ENCODE assay signal across 15 cellular contexts in genomic region chr19:12936582-12936981, GRCh38. TPM values are rescaled to one million over a fixed set of nuclear protein-coding genes. Genes with fewer than 3 reads are reported as not detected.
DNase-seq lines count a peak whose midpoint lies in the region; ATAC-seq, FAIRE-seq and TF ChIP-seq lines count a peak whose summit lies in the region.
"Had no signal": no experiment of that assay in that cellular context is flagged by ENCODE, and none has a peak within 500 bp of the region (broad histone marks: within the 10 kb centered on the region; RNA-seq: fewer than 3 reads in every experiment).

No MANE protein-coding gene starts in this region.

- DNase-seq in activated naive CD8-positive, alpha-beta T cell treated with anti-CD3 and anti-CD28 coated beads, Interleukin-2, amount 50 U/mL, for 24 hours = no peak
- DNase-seq in NCI-H2029 treated with DMSO at 0.1 percent for 48 hours (lab: John Stamatoyannopoulos, UW) = peak; percentile 23
- no peak for DNase-seq in GM12878 (ENCODE audit: low read depth, low spot score)
- DNase-seq in suprapubic skin (ENCODE audit: low spot score in 2 of 2) = no peak
- no peak for DNase-seq in NCI-H524 (lab: John Stamatoyannopoulos, UW)
- DNase-seq in dorsolateral prefrontal cortex = no peak
- DNase-seq: activated effector memory CD4-positive, alpha-beta T cell treated with Interleukin-2 at 50 U/mL for 16 hours; NCI-H510A treated with DMSO at 0.1 percent for 48 hours had no signal

- no peaks in the 10 kb centered on the region for H3K9me3 Mint-ChIP-seq in activated naive CD8-positive, alpha-beta T cell (ENCODE audit: low read depth)
- H3K9me3 Mint-ChIP-seq in activated naive CD8-positive, alpha-beta T cell treated with anti-CD3 and anti-CD28 coated beads, Interleukin-2, amount 50 U/mL, for 24 hours = no peaks in the 10 kb centered on the region

- SMC1A ChIA-PET in GM12878 (lab: Charles Lee; ENCODE audit: uncharacterized antibody, unreplicated experiment) = interaction anchor here (1.8 kb wide), 1 partner anchor 17 kb away, joined by 9 read pairs; no protein-coding TSS in a partner anchor

- H2AFZ ChIP-seq in GM12878 (ENCODE audit: control insufficient read depth, low read depth, low read length) = peak overlapping the region; percentile 81

- H3K27me3 ChIP-seq in GM12878 (replicated peaks in 1 of 2; ENCODE audit: control insufficient read depth in 2 of 2, insufficient read depth in 2 of 2, low read length in 1 of 2) (no peaks in the 10 kb centered on the region), suprapubic skin (no peaks in the 10 kb centered on the region), dorsolateral prefrontal cortex (no peaks in the 10 kb centered on the region)
- H3K27me3 ChIP-seq: hepatocyte, left lung, SJCRH30 had no signal

- peaks cover 12% of the 10 kb centered on the region; the same call in 1 of the 2 replicates for H4K20me1 ChIP-seq in GM12878 (ENCODE audit: control insufficient read depth, insufficient read depth)

- POLR2A ChIA-PET in GM12878 (lab: Charles Lee) = interaction anchor here (1.0 to 3.1 kb wide), 5 partner anchors 8 to 51 kb away, joined by 3 to 11 read pairs (median 6); partner anchors contain the start of gene RAD23A

- H3K9ac ChIP-seq in GM12878 (ENCODE audit: control insufficient read depth, insufficient read depth, low read length) = peak overlapping the region; percentile 16; the same call in 1 of the 2 replicates

- H3K4me3 ChIP-seq in GM12878 (no peak overlapping the region), suprapubic skin (no peak overlapping the region), dorsolateral prefrontal cortex (no peak overlapping the region)
- H3K4me3 ChIP-seq: hepatocyte had no signal

- peaks cover 17% of the 10 kb centered on the region for H3K36me3 Mint-ChIP-seq in activated naive CD8-positive, alpha-beta T cell
- peaks cover 47% of the 10 kb centered on the region for H3K36me3 Mint-ChIP-seq in activated naive CD8-positive, alpha-beta T cell treated with anti-CD3 and anti-CD28 coated beads, Interleukin-2, amount 50 U/mL, for 24 hours (ENCODE audit: low read depth)

- TF ChIP-seq CTCF in GM12878 (IDR thresholded peaks at IDR 0.05 in 2 of 3, conservative IDR thresholded peaks at IDR 0.05 in 1 of 3; ENCODE audit: control insufficient read depth in 2 of 3, extremely low read depth in 1 of 3, insufficient read depth in 1 of 3, low read depth in 3 of 3, low read length in 3 of 3) (no peak), suprapubic skin (IDR thresholded peaks at IDR 0.05) (no peak), dorsolateral prefrontal cortex (IDR thresholded peaks at IDR 0.05 in 54 of 56, conservative IDR thresholded peaks at IDR 0.05 in 2 of 56; ENCODE audit: low read depth in 1 of 56, partially characterized antibody in 56 of 56) (no peak)

- in situ Hi-C loops in GM12878 (cut with MboI) = no loop called here

- CTCF ChIA-PET in GM12878 (lab: Yijun Ruan, JAX) = interaction anchor here (1.4 to 1.6 kb wide), 2 partner anchors 29 to 52 kb away, joined by 8 to 9 read pairs; no protein-coding TSS in a partner anchor

- H3K36me3 ChIP-seq in GM12878 (ENCODE audit: control insufficient read depth in 2 of 2, insufficient read depth in 2 of 2, low read length in 1 of 2) (peaks cover 13 to 24% of the 10 kb centered on the region in 2 experiments), suprapubic skin (peaks cover 19% of the 10 kb centered on the region)

- no peak for TF ChIP-seq POLR2A in GM12878 (IDR thresholded peaks at IDR 0.05; ENCODE audit: low read depth, low read length)
- no peak for TF ChIP-seq POLR2A in suprapubic skin (IDR thresholded peaks at IDR 0.05)

- WGBS in GM12878 (ENCODE audit: insufficient coverage, insufficient replicate concordance, low lambda C conversion rate, missing lambda C conversion rate) = 55% methylated on average over 7 of the region's 7 CpGs
- 61% methylated on average over 7 of the region's 7 CpGs for WGBS in suprapubic skin

- ATAC-seq in activated naive CD8-positive, alpha-beta T cell treated with anti-CD3 and anti-CD28 coated beads, Interleukin-2, amount 50 U/mL, for 24 hours = no peak
- ATAC-seq in GM12878 (no peak), GM21619 (IDR thresholded peaks at IDR 0.05; ENCODE audit: unreplicated experiment) (no peak)
- ATAC-seq: left lung had no signal

- peaks cover 53% of the 10 kb centered on the region for H3K4me1 Mint-ChIP-seq in activated naive CD8-positive, alpha-beta T cell (ENCODE audit: low read depth)
- peaks cover 65% of the 10 kb centered on the region for H3K4me1 Mint-ChIP-seq in activated naive CD8-positive, alpha-beta T cell treated with anti-CD3 and anti-CD28 coated beads, Interleukin-2, amount 50 U/mL, for 24 hours

- H3K4me2 ChIP-seq in GM12878 (ENCODE audit: control insufficient read depth, insufficient read depth) = peak overlapping the region; percentile 100

- H3K27ac ChIP-seq in GM12878 (ENCODE audit: control insufficient read depth, insufficient read depth) = peak overlapping the region; percentile 89
- H3K27ac ChIP-seq in suprapubic skin = no peak overlapping the region
- H3K27ac ChIP-seq in dorsolateral prefrontal cortex = no peak overlapping the region
- H3K27ac ChIP-seq: epithelial cell of prostate, hepatocyte had no signal

- BruUV-seq in GM12878 (replicated peaks; lab: Mats Ljungman, UMichigan) = no TSS peak

- no peak for FAIRE-seq in GM12878 (lab: Jason Lieb, UNC)

- H3K9me3 ChIP-seq in GM12878 (replicated peaks; ENCODE audit: control insufficient read depth, insufficient read depth, low read length) = no peaks in the 10 kb centered on the region
- H3K9me3 ChIP-seq in suprapubic skin = no peaks in the 10 kb centered on the region
- H3K9me3 ChIP-seq: left lung, SJCRH30 had no signal

- H3K79me2 ChIP-seq in GM12878 (ENCODE audit: control insufficient read depth, insufficient read depth, low read length) = peaks cover 52% of the 10 kb centered on the region

- no peak for TF ChIP-seq RAD21 in GM12878 (IDR thresholded peaks at IDR 0.05; ENCODE audit: insufficient read depth, low read depth, low read length)

- peak overlapping the region; percentile 40 for H3K4me3 Mint-ChIP-seq in activated naive CD8-positive, alpha-beta T cell
- H3K4me3 Mint-ChIP-seq in activated naive CD8-positive, alpha-beta T cell treated with anti-CD3 and anti-CD28 coated beads, Interleukin-2, amount 50 U/mL, for 24 hours = no peak overlapping the region

- peak overlapping the region; percentile 22 for H3K27ac Mint-ChIP-seq in activated naive CD8-positive, alpha-beta T cell
- H3K27ac Mint-ChIP-seq in activated naive CD8-positive, alpha-beta T cell treated with anti-CD3 and anti-CD28 coated beads, Interleukin-2, amount 50 U/mL, for 24 hours = no peak overlapping the region

- peaks cover 34% of the 10 kb centered on the region for H3K4me1 ChIP-seq in GM12878 (ENCODE audit: control insufficient read depth, insufficient read depth, low read length)
- peaks cover 55% of the 10 kb centered on the region for H3K4me1 ChIP-seq in suprapubic skin

- intact Hi-C loops in GM12878 (cut with micrococcal nuclease; ENCODE audit: unreplicated experiment) = loop anchor here (5.0 kb wide), 1 partner anchor 149 kb away; no protein-coding TSS in a partner anchor
- intact Hi-C loops in dorsolateral prefrontal cortex (cut with DNase I) = loop anchor here in 1 of 2 donors (10.0 kb wide), 1 partner anchor 132 kb away; the partner anchor contains the start of genes PRDX2, RNASEH2A and THSD8

- RAD21 ChIA-PET in GM12878 (lab: Charles Lee; ENCODE audit: unreplicated experiment) = interaction anchor here (1.7 to 1.8 kb wide), 2 partner anchors 29 to 36 kb away, joined by 5 to 8 read pairs; no protein-coding TSS in a partner anchor

- no peaks in the 10 kb centered on the region for H3K27me3 Mint-ChIP-seq in activated naive CD8-positive, alpha-beta T cell
- H3K27me3 Mint-ChIP-seq in activated naive CD8-positive, alpha-beta T cell treated with anti-CD3 and anti-CD28 coated beads, Interleukin-2, amount 50 U/mL, for 24 hours = no peaks in the 10 kb centered on the region

- TF ChIP-seq EP300 in GM12878 (IDR thresholded peaks at IDR 0.05; ENCODE audit: borderline replicate concordance in 1 of 2, control insufficient read depth in 1 of 2, low read depth in 2 of 2, low read length in 2 of 2) (no peak), suprapubic skin (IDR thresholded peaks at IDR 0.05) (no peak)

RNA-seq across cellular contexts. Expression of gene CALR, which starts 1.8 kb away (rescaled TPM):
- total RNA-seq in GM12878 (2013; cell fraction: nucleolus; rRNA removed) = 351 and 375 TPM in 2 replicates
- 824 and 916 TPM in 2 replicates for total RNA-seq in GM12878 (2014; rRNA removed)
- total RNA-seq in GM12878 (2014; rRNA removed; fragmentation: Illumina TruSeq; extraction: Trizol) = 719 and 809 TPM in 2 replicates
- total RNA-seq in GM12878 (2021) = 891 and 983 TPM in 2 replicates
- 350 TPM for polyA plus RNA-seq in GM12878 (2011; ENCODE audit: low read depth)
- polyA plus RNA-seq in GM12878 (2011; rRNA removed) = 360 and 518 TPM in 2 replicates
- 446 and 500 TPM in 2 replicates for polyA plus RNA-seq in GM12878 (2011; cell fraction: cytosol; rRNA removed)
- polyA plus RNA-seq in GM12878 (2011; cell fraction: nucleus; rRNA removed) = 301 and 348 TPM in 2 replicates
- 611 and 859 TPM in 2 replicates for polyA plus RNA-seq in GM12878 (2012)
- 690 and 703 TPM in 2 replicates for polyA plus RNA-seq in GM12878 (2014; fragmentation: Illumina TruSeq; extraction: Trizol)
- 100 to 1,000 TPM; 202 to 216 TPM for polyA plus RNA-seq in GM12878 (2014; fragmentation: Nextera tagmentation; extraction: Ambion mirVana)
- 685 and 856 TPM in 2 replicates for polyA plus RNA-seq in GM12878 (2014; rRNA removed)
- polyA plus RNA-seq in GM12878 (2016; fragmentation: Nextera tagmentation; extraction: Ambion mirVana) = 1,000 to 10,000 TPM; 1,394 to 1,451 TPM
- polyA minus RNA-seq in GM12878 (2011; rRNA and poly(A)+ RNA removed) = 519 and 607 TPM in 2 replicates
- 268 and 328 TPM in 2 replicates for polyA minus RNA-seq in GM12878 (2011; cell fraction: cytosol; rRNA and poly(A)+ RNA removed)
- 136 and 245 TPM in 2 replicates for polyA minus RNA-seq in GM12878 (2011; cell fraction: nucleus; rRNA and poly(A)+ RNA removed)
- total RNA-seq in suprapubic skin = 100 to 1,000 TPM; 131 to 285 (median 237) TPM
- 100 to 1,000 TPM; 148 to 544 (median 264) TPM for total RNA-seq in dorsolateral prefrontal cortex

RNA-seq across cellular contexts. Expression of gene FARSA, which starts 3.1 kb away (rescaled TPM):
- 43.5 and 51.5 TPM in 2 replicates for total RNA-seq in GM12878 (2013; cell fraction: nucleolus; rRNA removed)
- total RNA-seq in GM12878 (2014; rRNA removed) (120 and 148 TPM in 2 replicates), GM12878 (2014; rRNA removed; fragmentation: Illumina TruSeq; extraction: Trizol) (30.4 and 36.4 TPM in 2 replicates), GM12878 (2021) (126 and 141 TPM in 2 replicates), suprapubic skin (10 to 100 TPM; 49.0 to 60.6 (median 50.9) TPM), dorsolateral prefrontal cortex (100 to 1,000 TPM in 8 of 120 experiments, 10 to 100 TPM in 112; 51.3 to 110 (median 81.3) TPM)
- polyA plus RNA-seq in GM12878 (2011; ENCODE audit: low read depth) = 26.0 TPM
- polyA plus RNA-seq in GM12878 (2011; rRNA removed) (7.2 and 32.5 TPM in 2 replicates), GM12878 (2014; fragmentation: Illumina TruSeq; extraction: Trizol) (11.7 and 67.9 TPM in 2 replicates), GM12878 (2014; fragmentation: Nextera tagmentation; extraction: Ambion mirVana) (10 to 100 TPM; 20.3 to 37.5 TPM), GM12878 (2014; rRNA removed) (85.0 and 107 TPM in 2 replicates), GM12878 (2016; fragmentation: Nextera tagmentation; extraction: Ambion mirVana) (100 to 1,000 TPM; 192 to 212 TPM)
- 43.1 and 59.6 TPM in 2 replicates for polyA plus RNA-seq in GM12878 (2011; cell fraction: cytosol; rRNA removed)
- 129 and 203 TPM in 2 replicates for polyA plus RNA-seq in GM12878 (2011; cell fraction: nucleus; rRNA removed)
- polyA plus RNA-seq in GM12878 (2012) = 60.5 and 69.8 TPM in 2 replicates
- polyA minus RNA-seq in GM12878 (2011; rRNA and poly(A)+ RNA removed) = 19.9 and 27.5 TPM in 2 replicates
- polyA minus RNA-seq in GM12878 (2011; cell fraction: cytosol; rRNA and poly(A)+ RNA removed) = 19.4 and 19.6 TPM in 2 replicates
- polyA minus RNA-seq in GM12878 (2011; cell fraction: nucleus; rRNA and poly(A)+ RNA removed) = 18.5 and 34.9 TPM in 2 replicates

RNA-seq across cellular contexts. Expression of gene RAD23A, which starts 9.1 kb away (rescaled TPM):
- 44.3 and 50.3 TPM in 2 replicates for total RNA-seq in GM12878 (2013; cell fraction: nucleolus; rRNA removed)
- total RNA-seq in GM12878 (2014; rRNA removed) = 158 TPM in 2 replicates
- 84.3 and 95.4 TPM in 2 replicates for total RNA-seq in GM12878 (2014; rRNA removed; fragmentation: Illumina TruSeq; extraction: Trizol)
- total RNA-seq in GM12878 (2021) = 133 and 138 TPM in 2 replicates
- 41.1 TPM for polyA plus RNA-seq in GM12878 (2011; ENCODE audit: low read depth)
- 23.1 and 37.9 TPM in 2 replicates for polyA plus RNA-seq in GM12878 (2011; rRNA removed)
- polyA plus RNA-seq in GM12878 (2011; cell fraction: cytosol; rRNA removed) = 103 and 123 TPM in 2 replicates
- 73.1 and 88.3 TPM in 2 replicates for polyA plus RNA-seq in GM12878 (2011; cell fraction: nucleus; rRNA removed)
- polyA plus RNA-seq in GM12878 (2012) = 119 and 125 TPM in 2 replicates
- polyA plus RNA-seq in GM12878 (2014; fragmentation: Illumina TruSeq; extraction: Trizol) = 70.5 and 104 TPM in 2 replicates
- polyA plus RNA-seq in GM12878 (2014; fragmentation: Nextera tagmentation; extraction: Ambion mirVana) = 10 to 100 TPM in 1 of 2 experiments, 1 to 10 TPM in 1; 8.8 to 33.5 TPM
- polyA plus RNA-seq in GM12878 (2014; rRNA removed) = 135 and 153 TPM in 2 replicates
- 100 to 1,000 TPM; 196 to 198 TPM for polyA plus RNA-seq in GM12878 (2016; fragmentation: Nextera tagmentation; extraction: Ambion mirVana)
- polyA minus RNA-seq in GM12878 (2011; rRNA and poly(A)+ RNA removed) = 38.4 and 68.4 TPM in 2 replicates
- 66.6 and 75.7 TPM in 2 replicates for polyA minus RNA-seq in GM12878 (2011; cell fraction: cytosol; rRNA and poly(A)+ RNA removed)
- polyA minus RNA-seq in GM12878 (2011; cell fraction: nucleus; rRNA and poly(A)+ RNA removed) = 13.5 and 29.3 TPM in 2 replicates
- total RNA-seq in suprapubic skin = 100 to 1,000 TPM in 3 of 4 donors, 10 to 100 TPM in 1; 95.4 to 120 (median 109) TPM
- total RNA-seq in dorsolateral prefrontal cortex = 100 to 1,000 TPM in 46 of 120 experiments, 10 to 100 TPM in 74; 61.4 to 130 (median 95.7) TPM

RNA-seq across cellular contexts. Expression of gene SYCE2, which starts 17.5 kb away (rescaled TPM):
- not detected in 2 replicates for total RNA-seq in GM12878 (2013; cell fraction: nucleolus; rRNA removed)
- 0.62 and 0.82 TPM in 2 replicates for total RNA-seq in GM12878 (2014; rRNA removed)
- total RNA-seq in GM12878 (2014; rRNA removed; fragmentation: Illumina TruSeq; extraction: Trizol) = 1.1 and 1.6 TPM in 2 replicates
- 0.41 and 1.0 TPM in 2 replicates for total RNA-seq in GM12878 (2021)
- 1.4 TPM for polyA plus RNA-seq in GM12878 (2011; ENCODE audit: low read depth)
- polyA plus RNA-seq in GM12878 (2011; rRNA removed) = 0.69 and 0.94 TPM in 2 replicates
- polyA plus RNA-seq in GM12878 (2011; cell fraction: cytosol; rRNA removed) = 0.59 and 0.88 TPM in 2 replicates
- 0.50 and 0.66 TPM in 2 replicates for polyA plus RNA-seq in GM12878 (2011; cell fraction: nucleus; rRNA removed)
- 2.1 and 2.5 TPM in 2 replicates for polyA plus RNA-seq in GM12878 (2012)
- 0.76 and 1.1 TPM in 2 replicates for polyA plus RNA-seq in GM12878 (2014; fragmentation: Illumina TruSeq; extraction: Trizol)
- under 1 TPM; 0.61 to 0.66 TPM for polyA plus RNA-seq in GM12878 (2014; fragmentation: Nextera tagmentation; extraction: Ambion mirVana)
- polyA plus RNA-seq in GM12878 (2014; rRNA removed) = 0.54 and 0.79 TPM in 2 replicates
- polyA plus RNA-seq in GM12878 (2016; fragmentation: Nextera tagmentation; extraction: Ambion mirVana) = 1 to 10 TPM; 2.1 to 2.3 TPM
- 0.21 TPM in 1 of 2 replicates, not detected in the other for polyA minus RNA-seq in GM12878 (2011; rRNA and poly(A)+ RNA removed)
- not detected in 2 replicates for polyA minus RNA-seq in GM12878 (2011; cell fraction: cytosol; rRNA and poly(A)+ RNA removed)
- not detected in 2 replicates for polyA minus RNA-seq in GM12878 (2011; cell fraction: nucleus; rRNA and poly(A)+ RNA removed)
- under 1 TPM in 1 of 4 donors, not detected in 3; 0.89 TPM for total RNA-seq in suprapubic skin
- 1 to 10 TPM in 12 of 120 experiments, under 1 TPM in 19, not detected in 89; 0.32 to 2.1 (median 0.88) TPM for total RNA-seq in dorsolateral prefrontal cortex
- total RNA-seq: skeletal muscle tissue had no signal
- polyA plus RNA-seq: hepatocyte had no signal

RNA-seq across cellular contexts. Expression of gene GADD45GIP1, which starts 20.4 kb away (rescaled TPM):
- 4.0 and 4.6 TPM in 2 replicates for total RNA-seq in GM12878 (2013; cell fraction: nucleolus; rRNA removed)
- 37.6 and 56.4 TPM in 2 replicates for total RNA-seq in GM12878 (2014; rRNA removed)
- 17.6 and 19.2 TPM in 2 replicates for total RNA-seq in GM12878 (2014; rRNA removed; fragmentation: Illumina TruSeq; extraction: Trizol)
- 35.0 and 35.4 TPM in 2 replicates for total RNA-seq in GM12878 (2021)
- 6.0 TPM for polyA plus RNA-seq in GM12878 (2011; ENCODE audit: low read depth)
- polyA plus RNA-seq in GM12878 (2011; rRNA removed) = 17.7 and 25.3 TPM in 2 replicates
- 30.0 and 57.0 TPM in 2 replicates for polyA plus RNA-seq in GM12878 (2011; cell fraction: cytosol; rRNA removed)
- polyA plus RNA-seq in GM12878 (2011; cell fraction: nucleus; rRNA removed) = 19.1 and 26.2 TPM in 2 replicates
- polyA plus RNA-seq in GM12878 (2012) = 22.5 and 26.2 TPM in 2 replicates
- polyA plus RNA-seq in GM12878 (2014; fragmentation: Illumina TruSeq; extraction: Trizol) = 1.00 and 6.4 TPM in 2 replicates
- 10 to 100 TPM in 1 of 2 experiments, 1 to 10 TPM in 1; 5.1 to 13.4 TPM for polyA plus RNA-seq in GM12878 (2014; fragmentation: Nextera tagmentation; extraction: Ambion mirVana)
- 58.1 and 68.0 TPM in 2 replicates for polyA plus RNA-seq in GM12878 (2014; rRNA removed)
- 100 to 1,000 TPM; 124 to 136 TPM for polyA plus RNA-seq in GM12878 (2016; fragmentation: Nextera tagmentation; extraction: Ambion mirVana)
- polyA minus RNA-seq in GM12878 (2011; rRNA and poly(A)+ RNA removed) = 2.2 and 6.9 TPM in 2 replicates
- 6.0 and 7.7 TPM in 2 replicates for polyA minus RNA-seq in GM12878 (2011; cell fraction: cytosol; rRNA and poly(A)+ RNA removed)
- polyA minus RNA-seq in GM12878 (2011; cell fraction: nucleus; rRNA and poly(A)+ RNA removed) = 3.3 and 4.9 TPM in 2 replicates
- total RNA-seq in suprapubic skin = 10 to 100 TPM; 20.4 to 31.0 (median 24.8) TPM
- 10 to 100 TPM; 11.9 to 33.8 (median 19.3) TPM for total RNA-seq in dorsolateral prefrontal cortex
